13 cellular contexts compared by ENCODE assay signal in the genomic region with DNA sequence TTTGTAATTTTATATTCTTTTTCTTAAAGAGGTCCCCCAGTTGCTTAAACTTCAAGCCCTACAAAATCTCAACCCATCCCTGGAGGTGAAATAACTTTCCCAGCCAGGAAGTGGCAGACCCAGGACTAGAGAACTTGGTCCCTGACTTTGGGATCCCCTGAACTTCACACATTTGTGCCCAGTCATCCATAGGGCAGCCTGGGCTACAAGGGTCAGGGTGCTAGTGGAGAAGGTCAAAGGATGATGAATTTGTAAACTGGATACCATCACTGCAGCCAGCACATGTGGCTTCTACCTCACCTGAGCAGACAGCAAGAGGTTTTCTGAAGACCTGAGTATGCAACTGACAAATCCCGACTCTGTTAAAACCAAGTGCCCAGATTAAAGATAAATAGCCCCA. TPM values are rescaled to one million over a fixed set of nuclear protein-coding genes. Genes with fewer than 3 reads are reported as not detected.
DNase-seq lines count a peak whose midpoint lies in the region.
"Had no signal": no experiment of that assay in that cellular context is flagged by ENCODE, and none has a peak within 500 bp of the region (broad histone marks: within the 10 kb centered on the region; RNA-seq: fewer than 3 reads in every experiment).

No MANE protein-coding gene starts in this region.

- no peak overlapping the region for H2BK5ac ChIP-seq in mesenchymal stem cell (ENCODE audit: low read depth, low read length, poor library complexity, severe bottlenecking)

- peak overlapping the region; percentile 34 for H4K91ac ChIP-seq in mesenchymal stem cell (ENCODE audit: low read length)

- H3K14ac ChIP-seq in mesenchymal stem cell (ENCODE audit: low read length in 2 of 2): no peak overlapping the region

- no peaks in the 10 kb centered on the region for H3K36me3 ChIP-seq in KOPT-K1 (ENCODE audit: insufficient read depth, low read length)
- no peaks in the 10 kb centered on the region for H3K36me3 ChIP-seq in mesenchymal stem cell (ENCODE audit: control insufficient read depth in 1 of 2, insufficient read depth in 2 of 2, low read depth in 1 of 2, low read length in 2 of 2)
- H3K36me3 ChIP-seq: BLaER1 treated with 17β-estradiol and CSF1 and Interleukin-3, amounts not matched to agents 10 nM and 100 nM; HAP-1 had no signal

- peak; percentile 41 for DNase-seq in activated CD8-positive, alpha-beta memory T cell treated with anti-CD3 and anti-CD28 coated beads for 24 hours
- DNase-seq in activated CD8-positive, alpha-beta memory T cell treated with anti-CD3 and anti-CD28 coated beads, Interleukin-2, amount 50 U/mL, for 4 hours: no peak
- DNase-seq in ecto neural progenitor cell (ENCODE audit: low spot score): peak; percentile 9
- DNase-seq in mesenchymal stem cell: no peak
- DNase-seq in D341Med (ENCODE audit: low spot score): no peak
- no peak for DNase-seq in NK-92 (lab: John Stamatoyannopoulos, UW; ENCODE audit: unreplicated experiment)
- DNase-seq: Calu3; CD8-positive, alpha-beta T cell; GDM1; GM23248 had no signal

- no peak overlapping the region for H3K18ac ChIP-seq in mesenchymal stem cell (ENCODE audit: low read depth in 1 of 2, low read length in 2 of 2)

- H3K4me2 ChIP-seq in mesenchymal stem cell (ENCODE audit: low read length, poor library complexity, severe bottlenecking): no peak overlapping the region
- H3K4me2 ChIP-seq: BLaER1 treated with 17β-estradiol and CSF1 and Interleukin-3, amounts not matched to agents 10 nM and 100 nM had no signal

- no peak overlapping the region for H3K9ac ChIP-seq in mesenchymal stem cell (ENCODE audit: low read length)
- H3K9ac ChIP-seq: BLaER1 treated with 17β-estradiol and CSF1 and Interleukin-3, amounts not matched to agents 10 nM and 100 nM; GM23248 had no signal

- H2AK5ac ChIP-seq in mesenchymal stem cell (ENCODE audit: low read length, severe bottlenecking): no peak overlapping the region

- no peak overlapping the region for H2AFZ ChIP-seq in mesenchymal stem cell (ENCODE audit: low read depth, low read length)
- H2AFZ ChIP-seq: GM23248 had no signal

- H3K4me3 ChIP-seq in mesenchymal stem cell (ENCODE audit: insufficient read depth in 1 of 2, low read depth in 1 of 2, low read length in 2 of 2): no peak overlapping the region
- H3K4me3 ChIP-seq: BLaER1 treated with 17β-estradiol and CSF1 and Interleukin-3, amounts not matched to agents 10 nM and 100 nM; GM23248; HAP-1 had no signal

- no peak overlapping the region for H3K23ac ChIP-seq in mesenchymal stem cell (ENCODE audit: low read length in 2 of 2)

- H4K8ac ChIP-seq in mesenchymal stem cell (ENCODE audit: low read length): no peak overlapping the region

- no peaks in the 10 kb centered on the region for H3K27me3 ChIP-seq in mesenchymal stem cell (ENCODE audit: control insufficient read depth in 1 of 2, insufficient read depth in 1 of 2, low read length in 2 of 2)
- H3K27me3 ChIP-seq: BLaER1 treated with 17β-estradiol and CSF1 and Interleukin-3, amounts not matched to agents 10 nM and 100 nM had no signal

- H3K4ac ChIP-seq in mesenchymal stem cell (ENCODE audit: low read depth in 1 of 2, low read length in 2 of 2): no peak overlapping the region

- no peak overlapping the region for H2BK120ac ChIP-seq in mesenchymal stem cell (ENCODE audit: low read depth, low read length)

- H3K9me3 ChIP-seq in KOPT-K1 (ENCODE audit: insufficient read depth, low read length, poor library complexity, severe bottlenecking): no peaks in the 10 kb centered on the region
- no peaks in the 10 kb centered on the region for H3K9me3 ChIP-seq in mesenchymal stem cell (ENCODE audit: control insufficient read depth, low read length)
- H3K9me3 ChIP-seq: BLaER1 treated with 17β-estradiol and CSF1 and Interleukin-3, amounts not matched to agents 10 nM and 100 nM; HAP-1 had no signal

- H3K27ac ChIP-seq in KOPT-K1 (ENCODE audit: low read depth, low read length, poor library complexity, severe bottlenecking) (peak overlapping the region; percentile 100), mesenchymal stem cell (ENCODE audit: low read length, poor library complexity, severe bottlenecking) (no peak overlapping the region)
- H3K27ac ChIP-seq: BLaER1 treated with 17β-estradiol and CSF1 and Interleukin-3, amounts not matched to agents 10 nM and 100 nM; GM23248 had no signal

- H3K4me1 ChIP-seq in mesenchymal stem cell (ENCODE audit: control insufficient read depth, insufficient read depth, low read depth, low read length): peaks cover 20% of the 10 kb centered on the region
- H3K4me1 ChIP-seq: HAP-1 had no signal

- 83% methylated on average over 1 of the region's 1 CpG for WGBS in mesenchymal stem cell

- H2BK12ac ChIP-seq in mesenchymal stem cell (ENCODE audit: low read length in 2 of 2): peak overlapping the region in 1 of 2 experiments; percentile 15

- peaks cover 44% of the 10 kb centered on the region for H3K79me1 ChIP-seq in mesenchymal stem cell (replicated peaks; ENCODE audit: low read length, poor library complexity, severe bottlenecking)

- H2BK15ac ChIP-seq in mesenchymal stem cell (ENCODE audit: low read depth, poor library complexity, severe bottlenecking): no peak overlapping the region

RNA-seq across cellular contexts. Expression of a gene that starts 31.4 kb away (rescaled TPM):
- polyA plus RNA-seq in mesenchymal stem cell (2013, experiment 1 of 2): 3.5 TPM
- 3.6 TPM for polyA plus RNA-seq in mesenchymal stem cell (2013, experiment 2 of 2)

Comparison
In these comparisons a context has a peak if more than half of its experiments do, and no peak if none do; other contexts are left out.
1. DNase-seq: peak in activated CD8-positive, alpha-beta memory T cell treated with anti-CD3 and anti-CD28 coated beads for 24 hours (single experiment) and ecto neural progenitor cell (single experiment); none in activated CD8-positive, alpha-beta memory T cell treated with anti-CD3 and anti-CD28 coated beads, Interleukin-2, amount 50 U/mL, for 4 hours (single experiment), mesenchymal stem cell (single experiment), D341Med (single experiment) and NK-92 (single experiment).